In the genomic region with DNA sequence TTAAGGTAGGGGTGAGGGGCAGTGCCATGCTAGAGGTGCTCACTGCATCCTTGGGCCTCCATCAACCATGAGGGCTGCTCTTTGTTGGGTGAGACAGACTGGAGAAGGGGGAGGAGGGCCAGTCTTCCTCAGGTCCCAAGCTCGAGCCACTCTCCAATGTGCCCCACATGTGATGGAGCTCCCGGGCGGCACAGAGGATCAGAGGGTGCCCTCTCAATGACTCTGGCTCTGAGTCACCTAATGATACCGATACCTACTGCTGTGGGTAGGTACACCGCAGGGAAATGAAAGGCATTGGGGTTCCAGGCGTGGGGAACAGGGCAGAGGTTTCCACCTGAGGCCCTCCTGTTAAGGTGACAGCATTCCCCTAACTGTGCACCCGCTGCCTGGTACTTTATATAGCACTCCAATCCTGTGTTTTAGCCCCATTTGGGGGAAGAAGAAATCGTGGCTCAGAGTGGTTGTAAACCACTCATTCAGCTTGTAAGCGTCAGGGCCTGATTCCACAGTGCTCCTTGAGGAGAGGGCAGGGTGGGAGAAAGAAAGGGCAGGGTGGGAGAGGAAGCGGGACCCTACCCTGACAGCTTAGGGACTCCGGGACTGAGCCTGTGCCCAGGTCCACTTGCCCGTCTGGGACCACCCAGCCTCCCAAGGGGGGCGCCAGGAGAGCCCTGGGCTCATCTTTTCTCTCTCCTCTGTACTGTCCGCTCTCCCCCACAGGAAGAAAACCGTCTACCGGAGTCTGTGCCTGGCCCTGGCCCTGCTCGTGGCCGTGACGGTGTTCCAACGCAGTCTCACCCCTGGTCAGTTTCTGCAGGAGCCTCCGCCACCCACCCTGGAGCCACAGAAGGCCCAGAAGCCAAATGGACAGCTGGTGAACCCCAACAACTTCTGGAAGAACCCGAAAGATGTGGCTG, we compare ENCODE assay signal across 12 cellular contexts. TPM values are rescaled to one million over a fixed set of nuclear protein-coding genes. Genes with fewer than 3 reads are reported as not detected.
DNase-seq lines count a peak whose midpoint lies in the region; ATAC-seq, FAIRE-seq and TF ChIP-seq lines count a peak whose summit lies in the region.
"Had no signal": no experiment of that assay in that cellular context is flagged by ENCODE, and none has a peak within 500 bp of the region (broad histone marks: within the 10 kb centered on the region; RNA-seq: fewer than 3 reads in every experiment).

No MANE protein-coding gene starts in this region.

- no peak overlapping the region for H2BK12ac ChIP-seq in H9 (ENCODE audit: insufficient read length, low read depth, low read length)

- no peaks in the 10 kb centered on the region; the same call in 1 of the 2 replicates for H3K79me2 ChIP-seq in H9 (ENCODE audit: insufficient read depth, low read length)
- no peaks in the 10 kb centered on the region for H3K79me2 ChIP-seq in astrocyte (ENCODE audit: insufficient read depth, low read length)

- H3K56ac ChIP-seq in H9 (ENCODE audit: insufficient read length, low read depth, low read length): no peak overlapping the region

- H3K27ac Mint-ChIP-seq in CD8-positive, alpha-beta T cell: no peak overlapping the region
- H3K27ac Mint-ChIP-seq in H9 (0 out of 7 replicates have a peak overlapping the region, but pooled peaks of 1 of the 3 experiments have one; percentile 61), astrocyte (ENCODE audit: unreplicated experiment) (peak overlapping the region; percentile 75), naive B cell (peak overlapping the region in 5 of 6 donors; percentile 19 to 97 (median 81))
- H3K27ac Mint-ChIP-seq: CD4-positive, alpha-beta memory T cell had no signal

- no peak overlapping the region for H4K8ac ChIP-seq in H9 (replicated peaks; ENCODE audit: insufficient read length, low read depth, low read length)

- H4K20me1 ChIP-seq in H9 (ENCODE audit: control insufficient read depth, insufficient read depth, insufficient read length) (no peaks in the 10 kb centered on the region), astrocyte (ENCODE audit: insufficient read depth, low read length) (no peaks in the 10 kb centered on the region)

- no peak for TF ChIP-seq POLR2A in gastroesophageal sphincter (IDR thresholded peaks at IDR 0.05)

- WGBS in H9 (ENCODE audit: extremely low coverage, insufficient read length, low lambda C conversion rate): no CpG with 5 or more reads among the region's 22 CpGs
- WGBS in gastroesophageal sphincter (ENCODE audit: low coverage in 1 of 2), 2 donors: 90 to 99% methylated on average over 2 to 10 of the region's 22 CpGs

- CTCF ChIA-PET in CD8-positive, alpha-beta T cell (lab: Charles Lee): interaction anchor here (1.0 to 1.4 kb wide), 2 partner anchors 9 to 169 kb away, joined by 3 to 5 read pairs; no protein-coding TSS in a partner anchor
- CTCF ChIA-PET in HEK293T (lab: Yijun Ruan, JAX): no interaction called here

- H3K18ac ChIP-seq in H9 (ENCODE audit: insufficient read length, low read depth, low read length): no peak overlapping the region

- intact Hi-C loops in CD8-positive, alpha-beta T cell (cut with DNase I, micrococcal nuclease): loop anchor here in 1 of 2 experiments (5.0 kb wide), 1 partner anchor 805 kb away; no protein-coding TSS in a partner anchor

- H3K4me3 ChIP-seq in CD8-positive, alpha-beta T cell (ENCODE audit: low read depth, low read length): no peak overlapping the region
- no peak overlapping the region for H3K4me3 ChIP-seq in astrocyte (ENCODE audit: insufficient read depth, low read depth, low read length)
- no peak overlapping the region for H3K4me3 ChIP-seq in gastroesophageal sphincter
- H3K4me3 ChIP-seq: SK-N-MC had no signal

- H2BK120ac ChIP-seq in H9 (ENCODE audit: low read depth, low read length, poor library complexity, severe bottlenecking): no peak overlapping the region

- H3K79me1 ChIP-seq in H9 (ENCODE audit: insufficient read depth, low read depth, low read length, poor library complexity, severe bottlenecking): no peaks in the 10 kb centered on the region

- TF ChIP-seq EP300 in gastroesophageal sphincter (IDR thresholded peaks at IDR 0.05): no peak

- H2AK5ac ChIP-seq in H9 (ENCODE audit: insufficient read length, low read length): no peak overlapping the region

- no peak overlapping the region for H3K14ac ChIP-seq in H9 (ENCODE audit: insufficient read depth, low read length)

- no peak overlapping the region for H2BK15ac ChIP-seq in H9 (ENCODE audit: low read depth, low read length)

- peaks cover 3% of the 10 kb centered on the region for H3K27me3 ChIP-seq in CD8-positive, alpha-beta T cell (ENCODE audit: insufficient read depth, low read length)
- H3K27me3 ChIP-seq in H9 (ENCODE audit: insufficient read depth, low read length) (no peaks in the 10 kb centered on the region), astrocyte (ENCODE audit: insufficient read depth, low read length) (peaks cover 11% of the 10 kb centered on the region), gastroesophageal sphincter (peaks cover 47% of the 10 kb centered on the region)

- no peak overlapping the region for H3K27ac ChIP-seq in CD8-positive, alpha-beta T cell (ENCODE audit: low read depth, low read length)
- H3K27ac ChIP-seq in H9 (ENCODE audit: insufficient read length, low read depth, low read length) (no peak overlapping the region), astrocyte (ENCODE audit: low read depth, low read length) (no peak overlapping the region), gastroesophageal sphincter (no peak overlapping the region)
- H3K27ac ChIP-seq: SK-N-MC had no signal

- no peaks in the 10 kb centered on the region for H3K36me3 ChIP-seq in CD8-positive, alpha-beta T cell (ENCODE audit: insufficient read depth, low read length)
- H3K36me3 ChIP-seq in astrocyte (ENCODE audit: insufficient read depth, low read length) (no peaks in the 10 kb centered on the region), gastroesophageal sphincter (no peaks in the 10 kb centered on the region)

- no peak overlapping the region for H4K5ac ChIP-seq in H9 (ENCODE audit: insufficient read length, low read depth, low read length)

- no peak for DNase-seq in CD8-positive, alpha-beta T cell
- DNase-seq in H9 (no peak), astrocyte (ENCODE audit: low read depth) (no peak), naive B cell (no peak), KG1 (lab: John Stamatoyannopoulos, UW) (no peak), frontal cortex (ENCODE audit: low spot score in 2 of 2) (no peak), HEK293T (ENCODE audit: extremely low spot score) (no peak)
- DNase-seq: CD4-positive, alpha-beta memory T cell; effector CD4-positive, alpha-beta T cell; NCI-H2081 treated with DMSO at 0.1 percent for 48 hours had no signal

- peak; percentile 21 for ATAC-seq in CD8-positive, alpha-beta T cell
- ATAC-seq in naive B cell (ENCODE audit: low read depth in 2 of 2): no peak
- no peak for ATAC-seq in gastroesophageal sphincter

- H3T11ph ChIP-seq in H9 (ENCODE audit: low read length): no peak overlapping the region

- no peaks in the 10 kb centered on the region for H3K36me3 Mint-ChIP-seq in CD8-positive, alpha-beta T cell
- H3K36me3 Mint-ChIP-seq in H9 (ENCODE audit: insufficient read depth in 1 of 3, low read depth in 3 of 3): peaks cover 11 to 13% (median 12%) of the 10 kb centered on the region in 3 experiments; a peak in 5 of 7 replicates
- no peaks in the 10 kb centered on the region for H3K36me3 Mint-ChIP-seq in astrocyte (ENCODE audit: low read depth, unreplicated experiment)
- peaks cover 0 to 4% of the 10 kb centered on the region in 2 donors for H3K36me3 Mint-ChIP-seq in naive B cell
- H3K36me3 Mint-ChIP-seq: CD4-positive, alpha-beta memory T cell had no signal

- H3K4me1 ChIP-seq in CD8-positive, alpha-beta T cell (ENCODE audit: insufficient read depth, low read length): peaks cover 11% of the 10 kb centered on the region
- H3K4me1 ChIP-seq in H9 (ENCODE audit: insufficient read depth, low read length) (no peaks in the 10 kb centered on the region; the same call in 1 of the 2 replicates), astrocyte (ENCODE audit: insufficient read depth, low read length) (peaks cover 7% of the 10 kb centered on the region), gastroesophageal sphincter (peaks cover 0 to 45% (median 3%) of the 10 kb centered on the region in 3 donors)

- no peak overlapping the region for H2BK20ac ChIP-seq in H9 (ENCODE audit: low read depth, low read length, poor library complexity, severe bottlenecking)

- H2AFZ ChIP-seq in H9 (ENCODE audit: low read length) (no peak overlapping the region), astrocyte (ENCODE audit: low read depth, low read length) (no peak overlapping the region)

- no peak for TF ChIP-seq CTCF in CD8-positive, alpha-beta T cell (IDR thresholded peaks at IDR 0.05)
- no peak for TF ChIP-seq CTCF in H9 (conservative IDR thresholded peaks at IDR 0.05)
- no peak for TF ChIP-seq CTCF in astrocyte (IDR thresholded peaks at IDR 0.05; ENCODE audit: insufficient read depth, low read depth, low read length)
- no peak for TF ChIP-seq CTCF in gastroesophageal sphincter (IDR thresholded peaks at IDR 0.05)

- no peak overlapping the region for H4K91ac ChIP-seq in H9 (ENCODE audit: insufficient read length, low read depth, low read length)

- H3K27me3 Mint-ChIP-seq in CD8-positive, alpha-beta T cell (ENCODE audit: low read depth): peaks cover 31% of the 10 kb centered on the region
- H3K27me3 Mint-ChIP-seq in H9 (ENCODE audit: low read depth) (peaks cover 3% of the 10 kb centered on the region; the same call in 1 of the 2 replicates), astrocyte (ENCODE audit: low read depth, unreplicated experiment) (peaks cover 39% of the 10 kb centered on the region), naive B cell (no peaks in the 10 kb centered on the region)

- no peaks in the 10 kb centered on the region for H3K9me3 Mint-ChIP-seq in CD8-positive, alpha-beta T cell
- H3K9me3 Mint-ChIP-seq in H9 (no peaks in the 10 kb centered on the region), astrocyte (ENCODE audit: unreplicated experiment) (no peaks in the 10 kb centered on the region), naive B cell (no peaks in the 10 kb centered on the region)

- POLR2A ChIA-PET in CD8-positive, alpha-beta T cell (lab: Charles Lee): interaction anchor here (0.6 kb wide), 1 partner anchor 98 kb away, joined by 3 read pairs; no protein-coding TSS in a partner anchor
- POLR2A ChIA-PET in HEK293T (lab: Yijun Ruan, JAX): interaction anchor here (0.8 kb wide), 1 partner anchor 67 kb away, joined by 3 read pairs; a partner anchor contains a TSS

- H3K9me3 ChIP-seq in CD8-positive, alpha-beta T cell (ENCODE audit: low read length): no peaks in the 10 kb centered on the region
- H3K9me3 ChIP-seq in H9 (ENCODE audit: control insufficient read depth, low read depth, low read length) (no peaks in the 10 kb centered on the region), astrocyte (ENCODE audit: insufficient read depth, low read depth, low read length) (no peaks in the 10 kb centered on the region), gastroesophageal sphincter (no peaks in the 10 kb centered on the region)

- H3K4me1 Mint-ChIP-seq in CD8-positive, alpha-beta T cell (ENCODE audit: low read depth): peaks cover 21% of the 10 kb centered on the region
- peaks cover 53 to 58% of the 10 kb centered on the region in 2 experiments for H3K4me1 Mint-ChIP-seq in H9
- peaks cover 7% of the 10 kb centered on the region for H3K4me1 Mint-ChIP-seq in astrocyte (ENCODE audit: low read depth, unreplicated experiment)
- peaks cover 37 to 55% (median 44%) of the 10 kb centered on the region in 3 donors for H3K4me1 Mint-ChIP-seq in naive B cell

- no peak overlapping the region for H3K23ac ChIP-seq in H9 (ENCODE audit: insufficient read length, low read depth, low read length)

- peak overlapping the region; percentile 67 for H3K4me3 Mint-ChIP-seq in CD8-positive, alpha-beta T cell
- H3K4me3 Mint-ChIP-seq in H9: peak overlapping the region; percentile 72 to 82
- no peak overlapping the region for H3K4me3 Mint-ChIP-seq in astrocyte (ENCODE audit: unreplicated experiment)
- H3K4me3 Mint-ChIP-seq in naive B cell: peak overlapping the region; percentile 75 to 99 (median 88)

- H2BK5ac ChIP-seq in H9 (ENCODE audit: insufficient read length, low read length): no peak overlapping the region

- FAIRE-seq in astrocyte (lab: Jason Lieb, UNC) (no peak), frontal cortex (lab: Jason Lieb, UNC) (no peak)

- peaks cover 9% of the 10 kb centered on the region for H3K23me2 ChIP-seq in H9 (ENCODE audit: insufficient read length, low read depth, low read length, poor library complexity, severe bottlenecking)

- H3K4me2 ChIP-seq in H9 (ENCODE audit: insufficient read depth, insufficient read length, low read length): peak overlapping the region; percentile 48
- no peak overlapping the region for H3K4me2 ChIP-seq in astrocyte (ENCODE audit: low read length)

- H3K9ac ChIP-seq in H9 (ENCODE audit: extremely low read depth, insufficient read length, low read length): no peak overlapping the region
- no peak overlapping the region for H3K9ac ChIP-seq in astrocyte (ENCODE audit: low read length)

- H3K4ac ChIP-seq in H9 (ENCODE audit: low read depth, low read length): no peak overlapping the region

RNA-seq across cellular contexts. Expression of a gene that starts 1.8 kb away (rescaled TPM):
- 1 to 10 TPM; 2.7 to 3.4 TPM for total RNA-seq in CD8-positive, alpha-beta T cell
- total RNA-seq in H9 (2021): 39.1 and 42.2 TPM in 2 replicates
- total RNA-seq in astrocyte: 1.2 and 1.7 TPM in 2 replicates
- polyA plus RNA-seq in naive B cell (ENCODE audit: low read depth in 6 of 6): 1 to 10 TPM in 4 of 6 donors, under 1 TPM in 2; 0.35 to 2.3 (median 1.2) TPM
- 0.82 TPM for total RNA-seq in frontal cortex
- 1 to 10 TPM; 3.0 to 5.7 (median 3.6) TPM for total RNA-seq in gastroesophageal sphincter
- total RNA-seq: CD4-positive, alpha-beta memory T cell had no signal
- polyA plus RNA-seq: CD4-positive, alpha-beta memory T cell had no signal
